Comparison of ENCODE assay signal across 17 cellular contexts in genomic region chr2:128487650-128488387, GRCh38.
A peak's percentile ranks its signal among the peaks of the same experiment; 100 is the strongest.
DNase-seq lines count a peak whose midpoint lies in the region; ATAC-seq and TF ChIP-seq lines count a peak whose summit lies in the region.
"Had no signal": no experiment of that assay in that cellular context is flagged by ENCODE, and none has a peak within 500 bp of the region (broad histone marks: within the 10 kb centered on the region; RNA-seq: fewer than 3 reads in every experiment).

No MANE protein-coding gene starts in this region.

- H3T11ph ChIP-seq in H9 (ENCODE audit: low read length), result no peak overlapping the region

- CTCF ChIA-PET in PC-9 (lab: Charles Lee), result no interaction called here

- no TSS peak for BruUV-seq in PC-9 (replicated peaks; lab: Mats Ljungman, UMichigan)

- peaks cover 10% of the 10 kb centered on the region; the same call in 1 of the 2 replicates for H3K4me1 ChIP-seq in H9 (ENCODE audit: insufficient read depth, low read length)
- H3K4me1 ChIP-seq in PC-9 (replicated peaks; ENCODE audit: insufficient read depth), result peaks cover 41% of the 10 kb centered on the region
- H3K4me1 ChIP-seq in testis, result peaks cover 14% of the 10 kb centered on the region
- H3K4me1 ChIP-seq in thyroid gland, result no peaks in the 10 kb centered on the region

- no CpG with 5 or more reads among the region's 3 CpGs for WGBS in H9 (ENCODE audit: extremely low coverage, insufficient read length, low lambda C conversion rate)
- 76 to 85% methylated on average over 3 of the region's 3 CpGs for WGBS in testis, 2 donors
- 65 to 73% methylated on average over 3 of the region's 3 CpGs for WGBS in thyroid gland, 2 donors

- no peaks in the 10 kb centered on the region for H4K20me1 ChIP-seq in H9 (ENCODE audit: control insufficient read depth, insufficient read depth, insufficient read length)
- no peaks in the 10 kb centered on the region for H4K20me1 ChIP-seq in PC-9 (ENCODE audit: insufficient read depth)

- DNase-seq in H9 (peak; percentile 20), PC-9 (peak in 1 of 2 experiments; percentile 26), testis (peak; percentile 5), HUDEP-2 (lab: John Stamatoyannopoulos, UW; ENCODE audit: unreplicated experiment in 76 of 76) (no peak), thyroid gland (no peak)
- DNase-seq: COR-L47, Kasumi-1, NCI-H1105, NCI-H1694, NCI-H2107, NCI-H2227 treated with DMSO at 0.1 percent for 48 hours, NCI-H524, SHP77, SK-N-SH had no signal

- no peak overlapping the region for H2BK120ac ChIP-seq in H9 (ENCODE audit: low read depth, low read length, poor library complexity, severe bottlenecking)

- H4K5ac ChIP-seq in H9 (ENCODE audit: insufficient read length, low read depth, low read length), result no peak overlapping the region

- H2BK15ac ChIP-seq in H9 (ENCODE audit: low read depth, low read length), result 0 out of 2 replicates have a peak overlapping the region, but pooled peaks have one; percentile 73

- H3K27ac ChIP-seq in H9 (ENCODE audit: insufficient read length, low read depth, low read length), result no peak overlapping the region
- no peak overlapping the region for H3K27ac ChIP-seq in PC-9
- H3K27ac ChIP-seq in testis, result no peak overlapping the region
- H3K27ac ChIP-seq in thyroid gland, result no peak overlapping the region
- H3K27ac ChIP-seq: C4-2B had no signal

- peaks cover 30% of the 10 kb centered on the region for H3F3A ChIP-seq in PC-9 (ENCODE audit: insufficient read depth, low read depth)

- H3K36me3 Mint-ChIP-seq in H9 (ENCODE audit: insufficient read depth in 1 of 3, low read depth in 3 of 3) (no peaks in the 10 kb centered on the region), nephron (ENCODE audit: low read depth) (no peaks in the 10 kb centered on the region)

- ATAC-seq in HG03354 (IDR thresholded peaks at IDR 0.05; ENCODE audit: poor library complexity, severe bottlenecking, unreplicated experiment), result no peak

- H3K27me3 ChIP-seq in H9 (ENCODE audit: insufficient read depth, low read length) (no peaks in the 10 kb centered on the region), PC-9 (ENCODE audit: insufficient read depth, low read depth) (no peaks in the 10 kb centered on the region), testis (no peaks in the 10 kb centered on the region), thyroid gland (no peaks in the 10 kb centered on the region)

- no peak overlapping the region for H2AFZ ChIP-seq in H9 (ENCODE audit: low read length)
- no peak overlapping the region for H2AFZ ChIP-seq in PC-9

- H3K9me3 Mint-ChIP-seq in H9 (peaks cover 0 to 3% of the 10 kb centered on the region in 2 experiments; a peak in 2 of 5 replicates), nephron (no peaks in the 10 kb centered on the region)

- TF ChIP-seq CTCF in H9 (conservative IDR thresholded peaks at IDR 0.05) (no peak), PC-9 (conservative IDR thresholded peaks at IDR 0.05) (no peak), nephron (IDR thresholded peaks at IDR 0.05; ENCODE audit: unreplicated experiment in 3 of 3) (no peak), testis (IDR thresholded peaks at IDR 0.05) (no peak), thyroid gland (IDR thresholded peaks at IDR 0.05) (no peak)

- H3K79me1 ChIP-seq in H9 (ENCODE audit: insufficient read depth, low read depth, low read length, poor library complexity, severe bottlenecking), result no peaks in the 10 kb centered on the region

- no peak overlapping the region for H3K56ac ChIP-seq in H9 (ENCODE audit: insufficient read length, low read depth, low read length)

- no peak overlapping the region for H3K4ac ChIP-seq in H9 (ENCODE audit: low read depth, low read length)

- H3K9ac ChIP-seq in H9 (ENCODE audit: extremely low read depth, insufficient read length, low read length), result no peak overlapping the region
- H3K9ac ChIP-seq: SK-N-SH had no signal

- H3K27me3 Mint-ChIP-seq in H9 (ENCODE audit: low read depth) (peaks cover 3% of the 10 kb centered on the region; the same call in 1 of the 2 replicates), nephron (ENCODE audit: low read depth) (no peaks in the 10 kb centered on the region)

- H2BK5ac ChIP-seq in H9 (ENCODE audit: insufficient read length, low read length), result no peak overlapping the region

- H3K4me1 Mint-ChIP-seq in H9, result peaks cover 56 to 58% of the 10 kb centered on the region in 2 experiments
- H3K4me1 Mint-ChIP-seq in nephron, result peaks cover 34% of the 10 kb centered on the region

- no peaks in the 10 kb centered on the region for H3K23me2 ChIP-seq in H9 (ENCODE audit: insufficient read length, low read depth, low read length, poor library complexity, severe bottlenecking)

- H3K4me3 ChIP-seq in PC-9 (no peak overlapping the region), testis (no peak overlapping the region), thyroid gland (replicated peaks in 1 of 3) (no peak overlapping the region)

- TF ChIP-seq POLR2A in testis (IDR thresholded peaks at IDR 0.05), result no peak
- no peak for TF ChIP-seq POLR2A in thyroid gland (IDR thresholded peaks at IDR 0.05)

- no peak overlapping the region for H3K18ac ChIP-seq in H9 (ENCODE audit: insufficient read length, low read depth, low read length)

- H2BK20ac ChIP-seq in H9 (ENCODE audit: low read depth, low read length, poor library complexity, severe bottlenecking), result no peak overlapping the region

- no peak overlapping the region; the same call in 1 of the 2 replicates for H3K14ac ChIP-seq in H9 (ENCODE audit: insufficient read depth, low read length)

- no peak overlapping the region for H4K8ac ChIP-seq in H9 (replicated peaks; ENCODE audit: insufficient read length, low read depth, low read length)

- intact Hi-C loops in PC-9 (cut with micrococcal nuclease; ENCODE audit: unreplicated experiment) (loop anchor here (5.0 kb wide), 1 partner anchor 166 kb away; no protein-coding TSS in a partner anchor), testis (cut with DNase I; ENCODE audit: low total_unique reads) (no loop called here), thyroid gland (cut with DNase I) (no loop called here)

- no peaks in the 10 kb centered on the region for H3K36me3 ChIP-seq in PC-9 (ENCODE audit: low read depth)
- H3K36me3 ChIP-seq in testis (ENCODE audit: low read depth, missing control alignments), result no peaks in the 10 kb centered on the region
- H3K36me3 ChIP-seq in thyroid gland, result no peaks in the 10 kb centered on the region

- no peaks in the 10 kb centered on the region for H3K9me2 ChIP-seq in PC-9 (ENCODE audit: insufficient read depth)
- H3K9me2 ChIP-seq: SK-N-SH had no signal

- no peak overlapping the region for H3K23ac ChIP-seq in H9 (ENCODE audit: insufficient read length, low read depth, low read length)

- POLR2A ChIA-PET in PC-9 (lab: Charles Lee; ENCODE audit: unreplicated experiment), result no interaction called here

- H4K91ac ChIP-seq in H9 (ENCODE audit: insufficient read length, low read depth, low read length), result no peak overlapping the region

- no peak overlapping the region for H2BK12ac ChIP-seq in H9 (ENCODE audit: insufficient read length, low read depth, low read length)

- H3K9me3 ChIP-seq in H9 (ENCODE audit: control insufficient read depth, low read depth, low read length), result no peaks in the 10 kb centered on the region
- H3K9me3 ChIP-seq in PC-9 (ENCODE audit: insufficient read depth, low read depth), result no peaks in the 10 kb centered on the region
- H3K9me3 ChIP-seq in testis, result no peaks in the 10 kb centered on the region
- H3K9me3 ChIP-seq in thyroid gland, result no peaks in the 10 kb centered on the region
- H3K9me3 ChIP-seq: SK-N-SH had no signal

- H2AK5ac ChIP-seq in H9 (ENCODE audit: insufficient read length, low read length), result no peak overlapping the region

- H3K4me2 ChIP-seq in H9 (ENCODE audit: insufficient read depth, insufficient read length, low read length) (no peak overlapping the region), PC-9 (0 out of 2 replicates have a peak overlapping the region, but pooled peaks have one; percentile 78)
- H3K4me2 ChIP-seq: SK-N-SH had no signal

- H3K4me3 Mint-ChIP-seq in H9 (no peak overlapping the region; a peak in 1 of 5 replicates), nephron (no peak overlapping the region)

- H3K79me2 ChIP-seq in H9 (ENCODE audit: insufficient read depth, low read length), result no peaks in the 10 kb centered on the region
- H3K79me2 ChIP-seq in PC-9 (ENCODE audit: low read depth), result no peaks in the 10 kb centered on the region

- H3K27ac Mint-ChIP-seq in H9 (no peak overlapping the region), nephron (peak overlapping the region; percentile 28 to 59 (median 48))

Comparison
In these comparisons a context has a peak if more than half of its experiments do, and no peak if none do; other contexts are left out.
1. DNase-seq: peak in H9 (single experiment) and testis (single experiment); none in HUDEP-2 (0 of 76) and thyroid gland (0 of 2).
2. H3K27ac Mint-ChIP-seq: peak in nephron (3 of 3); none in H9 (0 of 3).